Comparison of ENCODE assay signal across 1 cellular context in genomic region chr20:46683939-46684750, GRCh38.
A peak's percentile ranks its signal among the peaks of the same experiment; 100 is the strongest.
TF ChIP-seq lines count a peak whose summit lies in the region.

No MANE protein-coding gene starts in this region.

TF ChIP-seq in K562, 482 proteins besides CTCF, POLR2A, EP300 and RAD21 (continued from another document):
- TF ChIP-seq, protein P1, sequence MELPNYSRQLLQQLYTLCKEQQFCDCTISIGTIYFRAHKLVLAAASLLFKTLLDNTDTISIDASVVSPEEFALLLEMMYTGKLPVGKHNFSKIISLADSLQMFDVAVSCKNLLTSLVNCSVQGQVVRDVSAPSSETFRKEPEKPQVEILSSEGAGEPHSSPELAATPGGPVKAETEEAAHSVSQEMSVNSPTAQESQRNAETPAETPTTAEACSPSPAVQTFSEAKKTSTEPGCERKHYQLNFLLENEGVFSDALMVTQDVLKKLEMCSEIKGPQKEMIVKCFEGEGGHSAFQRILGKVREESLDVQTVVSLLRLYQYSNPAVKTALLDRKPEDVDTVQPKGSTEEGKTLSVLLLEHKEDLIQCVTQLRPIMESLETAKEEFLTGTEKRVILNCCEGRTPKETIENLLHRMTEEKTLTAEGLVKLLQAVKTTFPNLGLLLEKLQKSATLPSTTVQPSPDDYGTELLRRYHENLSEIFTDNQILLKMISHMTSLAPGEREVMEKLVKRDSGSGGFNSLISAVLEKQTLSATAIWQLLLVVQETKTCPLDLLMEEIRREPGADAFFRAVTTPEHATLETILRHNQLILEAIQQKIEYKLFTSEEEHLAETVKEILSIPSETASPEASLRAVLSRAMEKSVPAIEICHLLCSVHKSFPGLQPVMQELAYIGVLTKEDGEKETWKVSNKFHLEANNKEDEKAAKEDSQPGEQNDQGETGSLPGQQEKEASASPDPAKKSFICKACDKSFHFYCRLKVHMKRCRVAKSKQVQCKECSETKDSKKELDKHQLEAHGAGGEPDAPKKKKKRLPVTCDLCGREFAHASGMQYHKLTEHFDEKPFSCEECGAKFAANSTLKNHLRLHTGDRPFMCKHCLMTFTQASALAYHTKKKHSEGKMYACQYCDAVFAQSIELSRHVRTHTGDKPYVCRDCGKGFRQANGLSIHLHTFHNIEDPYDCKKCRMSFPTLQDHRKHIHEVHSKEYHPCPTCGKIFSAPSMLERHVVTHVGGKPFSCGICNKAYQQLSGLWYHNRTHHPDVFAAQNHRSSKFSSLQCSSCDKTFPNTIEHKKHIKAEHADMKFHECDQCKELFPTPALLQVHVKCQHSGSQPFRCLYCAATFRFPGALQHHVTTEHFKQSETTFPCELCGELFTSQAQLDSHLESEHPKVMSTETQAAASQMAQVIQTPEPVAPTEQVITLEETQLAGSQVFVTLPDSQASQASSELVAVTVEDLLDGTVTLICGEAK (IDR thresholded peaks at IDR 0.05), result 0 out of 2 replicates have a peak, but pooled peaks have one; percentile 39
- TF ChIP-seq, protein P1 (CRISPR knock-in tag; IDR thresholded peaks at IDR 0.05), result no peak
- TF ChIP-seq AFF4 (CRISPR knock-in tag; IDR thresholded peaks at IDR 0.05) (peak; percentile 88), TAF9B (IDR thresholded peaks at IDR 0.05; ENCODE audit: partially characterized antibody) (peak; percentile 56), MED1 (CRISPR knock-in tag; IDR thresholded peaks at IDR 0.05; ENCODE audit: borderline replicate concordance) (no peak), TCF15 (CRISPR knock-in tag; IDR thresholded peaks at IDR 0.05) (no peak), KDM1A (IDR thresholded peaks at IDR 0.05) (peak; percentile 53 to 68; a peak in 3 of 4 replicates), DMBX1 (CRISPR knock-in tag; IDR thresholded peaks at IDR 0.05; ENCODE audit: borderline replicate concordance) (no peak), PHF8 (IDR thresholded peaks at IDR 0.05; ENCODE audit: borderline replicate concordance, low read length) (peak; percentile 62; the same call in 1 of the 2 replicates), HDAC1 (IDR thresholded peaks at IDR 0.05) (peak in 1 of 2 experiments; percentile 95; a peak in 2 of 4 replicates), LCOR (CRISPR knock-in tag; IDR thresholded peaks at IDR 0.05) (peak; percentile 83; the same call in 1 of the 2 replicates)
- TF ChIP-seq, protein P2, sequence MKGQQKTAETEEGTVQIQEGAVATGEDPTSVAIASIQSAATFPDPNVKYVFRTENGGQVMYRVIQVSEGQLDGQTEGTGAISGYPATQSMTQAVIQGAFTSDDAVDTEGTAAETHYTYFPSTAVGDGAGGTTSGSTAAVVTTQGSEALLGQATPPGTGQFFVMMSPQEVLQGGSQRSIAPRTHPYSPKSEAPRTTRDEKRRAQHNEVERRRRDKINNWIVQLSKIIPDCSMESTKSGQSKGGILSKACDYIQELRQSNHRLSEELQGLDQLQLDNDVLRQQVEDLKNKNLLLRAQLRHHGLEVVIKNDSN (CRISPR knock-in tag; IDR thresholded peaks at IDR 0.05), result peak; percentile 96
- TF ChIP-seq, protein P3, sequence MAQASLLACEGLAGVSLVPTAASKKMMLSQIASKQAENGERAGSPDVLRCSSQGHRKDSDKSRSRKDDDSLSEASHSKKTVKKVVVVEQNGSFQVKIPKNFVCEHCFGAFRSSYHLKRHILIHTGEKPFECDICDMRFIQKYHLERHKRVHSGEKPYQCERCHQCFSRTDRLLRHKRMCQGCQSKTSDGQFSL (CRISPR knock-in tag; IDR thresholded peaks at IDR 0.05), result no peak
- TF ChIP-seq, protein P3 (tag; IDR thresholded peaks at IDR 0.05), result no peak
- TF ChIP-seq, protein P4, sequence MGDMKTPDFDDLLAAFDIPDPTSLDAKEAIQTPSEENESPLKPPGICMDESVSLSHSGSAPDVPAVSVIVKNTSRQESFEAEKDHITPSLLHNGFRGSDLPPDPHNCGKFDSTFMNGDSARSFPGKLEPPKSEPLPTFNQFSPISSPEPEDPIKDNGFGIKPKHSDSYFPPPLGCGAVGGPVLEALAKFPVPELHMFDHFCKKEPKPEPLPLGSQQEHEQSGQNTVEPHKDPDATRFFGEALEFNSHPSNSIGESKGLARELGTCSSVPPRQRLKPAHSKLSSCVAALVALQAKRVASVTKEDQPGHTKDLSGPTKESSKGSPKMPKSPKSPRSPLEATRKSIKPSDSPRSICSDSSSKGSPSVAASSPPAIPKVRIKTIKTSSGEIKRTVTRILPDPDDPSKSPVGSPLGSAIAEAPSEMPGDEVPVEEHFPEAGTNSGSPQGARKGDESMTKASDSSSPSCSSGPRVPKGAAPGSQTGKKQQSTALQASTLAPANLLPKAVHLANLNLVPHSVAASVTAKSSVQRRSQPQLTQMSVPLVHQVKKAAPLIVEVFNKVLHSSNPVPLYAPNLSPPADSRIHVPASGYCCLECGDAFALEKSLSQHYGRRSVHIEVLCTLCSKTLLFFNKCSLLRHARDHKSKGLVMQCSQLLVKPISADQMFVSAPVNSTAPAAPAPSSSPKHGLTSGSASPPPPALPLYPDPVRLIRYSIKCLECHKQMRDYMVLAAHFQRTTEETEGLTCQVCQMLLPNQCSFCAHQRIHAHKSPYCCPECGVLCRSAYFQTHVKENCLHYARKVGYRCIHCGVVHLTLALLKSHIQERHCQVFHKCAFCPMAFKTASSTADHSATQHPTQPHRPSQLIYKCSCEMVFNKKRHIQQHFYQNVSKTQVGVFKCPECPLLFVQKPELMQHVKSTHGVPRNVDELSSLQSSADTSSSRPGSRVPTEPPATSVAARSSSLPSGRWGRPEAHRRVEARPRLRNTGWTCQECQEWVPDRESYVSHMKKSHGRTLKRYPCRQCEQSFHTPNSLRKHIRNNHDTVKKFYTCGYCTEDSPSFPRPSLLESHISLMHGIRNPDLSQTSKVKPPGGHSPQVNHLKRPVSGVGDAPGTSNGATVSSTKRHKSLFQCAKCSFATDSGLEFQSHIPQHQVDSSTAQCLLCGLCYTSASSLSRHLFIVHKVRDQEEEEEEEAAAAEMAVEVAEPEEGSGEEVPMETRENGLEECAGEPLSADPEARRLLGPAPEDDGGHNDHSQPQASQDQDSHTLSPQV (IDR thresholded peaks at IDR 0.05), result peak; percentile 72; the same call in 1 of the 2 replicates
- TF ChIP-seq, protein P5, sequence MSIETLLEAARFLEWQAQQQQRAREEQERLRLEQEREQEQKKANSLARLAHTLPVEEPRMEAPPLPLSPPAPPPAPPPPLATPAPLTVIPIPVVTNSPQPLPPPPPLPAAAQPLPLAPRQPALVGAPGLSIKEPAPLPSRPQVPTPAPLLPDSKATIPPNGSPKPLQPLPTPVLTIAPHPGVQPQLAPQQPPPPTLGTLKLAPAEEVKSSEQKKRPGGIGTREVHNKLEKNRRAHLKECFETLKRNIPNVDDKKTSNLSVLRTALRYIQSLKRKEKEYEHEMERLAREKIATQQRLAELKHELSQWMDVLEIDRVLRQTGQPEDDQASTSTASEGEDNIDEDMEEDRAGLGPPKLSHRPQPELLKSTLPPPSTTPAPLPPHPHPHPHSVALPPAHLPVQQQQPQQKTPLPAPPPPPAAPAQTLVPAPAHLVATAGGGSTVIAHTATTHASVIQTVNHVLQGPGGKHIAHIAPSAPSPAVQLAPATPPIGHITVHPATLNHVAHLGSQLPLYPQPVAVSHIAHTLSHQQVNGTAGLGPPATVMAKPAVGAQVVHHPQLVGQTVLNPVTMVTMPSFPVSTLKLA (conservative IDR thresholded peaks at IDR 0.05), result peak; percentile 97 to 98
- TF ChIP-seq, protein P6, sequence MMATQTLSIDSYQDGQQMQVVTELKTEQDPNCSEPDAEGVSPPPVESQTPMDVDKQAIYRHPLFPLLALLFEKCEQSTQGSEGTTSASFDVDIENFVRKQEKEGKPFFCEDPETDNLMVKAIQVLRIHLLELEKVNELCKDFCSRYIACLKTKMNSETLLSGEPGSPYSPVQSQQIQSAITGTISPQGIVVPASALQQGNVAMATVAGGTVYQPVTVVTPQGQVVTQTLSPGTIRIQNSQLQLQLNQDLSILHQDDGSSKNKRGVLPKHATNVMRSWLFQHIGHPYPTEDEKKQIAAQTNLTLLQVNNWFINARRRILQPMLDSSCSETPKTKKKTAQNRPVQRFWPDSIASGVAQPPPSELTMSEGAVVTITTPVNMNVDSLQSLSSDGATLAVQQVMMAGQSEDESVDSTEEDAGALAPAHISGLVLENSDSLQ (IDR thresholded peaks at IDR 0.05), result no peak
- TF ChIP-seq, protein P7, sequence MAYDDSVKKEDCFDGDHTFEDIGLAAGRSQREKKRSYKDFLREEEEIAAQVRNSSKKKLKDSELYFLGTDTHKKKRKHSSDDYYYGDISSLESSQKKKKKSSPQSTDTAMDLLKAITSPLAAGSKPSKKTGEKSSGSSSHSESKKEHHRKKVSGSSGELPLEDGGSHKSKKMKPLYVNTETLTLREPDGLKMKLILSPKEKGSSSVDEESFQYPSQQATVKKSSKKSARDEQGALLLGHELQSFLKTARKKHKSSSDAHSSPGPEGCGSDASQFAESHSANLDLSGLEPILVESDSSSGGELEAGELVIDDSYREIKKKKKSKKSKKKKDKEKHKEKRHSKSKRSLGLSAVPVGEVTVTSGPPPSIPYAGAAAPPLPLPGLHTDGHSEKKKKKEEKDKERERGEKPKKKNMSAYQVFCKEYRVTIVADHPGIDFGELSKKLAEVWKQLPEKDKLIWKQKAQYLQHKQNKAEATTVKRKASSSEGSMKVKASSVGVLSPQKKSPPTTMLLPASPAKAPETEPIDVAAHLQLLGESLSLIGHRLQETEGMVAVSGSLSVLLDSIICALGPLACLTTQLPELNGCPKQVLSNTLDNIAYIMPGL (CRISPR knock-in tag; IDR thresholded peaks at IDR 0.05), result no peak
- TF ChIP-seq, protein P8, sequence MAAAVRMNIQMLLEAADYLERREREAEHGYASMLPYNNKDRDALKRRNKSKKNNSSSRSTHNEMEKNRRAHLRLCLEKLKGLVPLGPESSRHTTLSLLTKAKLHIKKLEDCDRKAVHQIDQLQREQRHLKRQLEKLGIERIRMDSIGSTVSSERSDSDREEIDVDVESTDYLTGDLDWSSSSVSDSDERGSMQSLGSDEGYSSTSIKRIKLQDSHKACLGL (CRISPR knock-in tag; IDR thresholded peaks at IDR 0.05; ENCODE audit: borderline replicate concordance, poor library complexity, severe bottlenecking), result peak; percentile 75
